Comparison of ENCODE assay signal across 8 cellular contexts in the genomic region with DNA sequence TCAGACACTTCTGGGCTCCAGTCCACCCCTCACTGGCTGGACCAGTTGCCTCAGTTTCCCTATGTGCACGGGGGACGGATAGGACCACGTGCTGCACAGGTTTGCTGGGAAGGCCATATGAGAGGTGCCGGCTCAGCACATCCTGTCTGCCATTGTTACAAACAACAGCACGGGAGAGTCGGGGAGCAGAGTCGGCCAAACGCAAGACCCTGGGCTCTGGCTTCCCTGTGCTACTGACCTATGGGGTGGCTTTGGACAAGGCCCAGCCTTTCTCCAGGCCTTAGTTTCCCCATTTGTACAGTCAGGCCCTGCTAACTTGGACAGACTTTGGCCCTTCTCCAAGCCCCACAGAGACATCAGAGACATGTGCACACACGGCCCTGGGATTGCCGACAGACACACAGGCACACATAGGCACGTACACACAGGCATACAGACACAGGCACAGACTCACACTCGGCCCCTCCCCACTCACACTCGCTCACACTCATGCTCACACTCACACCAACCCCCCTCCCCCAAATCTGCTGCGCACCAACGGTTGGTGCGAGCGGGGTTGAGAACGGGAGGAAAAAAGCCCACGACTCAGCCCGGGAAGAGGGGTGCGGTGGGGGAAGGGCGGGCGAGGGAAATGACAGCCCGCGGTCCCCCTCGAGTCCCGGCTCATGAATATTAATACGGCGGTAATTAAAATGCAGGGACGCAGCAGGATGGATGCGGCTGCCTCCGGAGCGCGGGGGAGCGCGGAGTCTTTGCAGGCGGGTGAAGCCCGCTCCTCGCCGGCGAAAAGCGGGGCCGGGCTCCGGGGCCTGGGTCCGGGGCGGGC.
A peak's percentile ranks its signal among the peaks of the same experiment; 100 is the strongest.
DNase-seq lines count a peak whose midpoint lies in the region; ATAC-seq and TF ChIP-seq lines count a peak whose summit lies in the region.

No MANE protein-coding gene starts in this region.

- H3K36me3 Mint-ChIP-seq in chondrocyte (ENCODE audit: low read depth): no peaks in the 10 kb centered on the region

- peak overlapping the region; percentile 99 for H3K27ac Mint-ChIP-seq in chondrocyte (ENCODE audit: unreplicated experiment)

- intact Hi-C loops in right lobe of liver (cut with DNase I): loop anchor here (5.0 to 10.0 kb wide), 3 partner anchors 153 to 313 kb away; a partner anchor contains a TSS

- H3K27ac ChIP-seq in right lobe of liver: peak overlapping the region; percentile 96 to 99 (median 99)

- no peaks in the 10 kb centered on the region for H3K9me3 ChIP-seq in right lobe of liver

- TF ChIP-seq CTCF in chondrocyte (IDR thresholded peaks at IDR 0.05) (no peak), right lobe of liver (IDR thresholded peaks at IDR 0.05) (no peak)

- peaks cover 90% of the 10 kb centered on the region for H3K4me1 Mint-ChIP-seq in chondrocyte (ENCODE audit: low read depth)

- H3K9me3 Mint-ChIP-seq in chondrocyte (ENCODE audit: low read depth): no peaks in the 10 kb centered on the region

- peaks cover 5 to 59% (median 33%) of the 10 kb centered on the region in 4 donors for H3K4me1 ChIP-seq in right lobe of liver

- peak overlapping the region; percentile 63 for H3K4me3 Mint-ChIP-seq in chondrocyte (ENCODE audit: unreplicated experiment)

- 3% methylated on average over 12 of the region's 46 CpGs for WGBS in right lobe of liver (ENCODE audit: insufficient coverage, low coverage, low lambda C conversion rate, missing lambda C conversion rate)

- no peaks in the 10 kb centered on the region for H3K27me3 ChIP-seq in right lobe of liver

- no peaks in the 10 kb centered on the region for H3K27me3 Mint-ChIP-seq in chondrocyte (ENCODE audit: low read depth)

- ATAC-seq in HG02981 (IDR thresholded peaks at IDR 0.05; ENCODE audit: unreplicated experiment) (peak; percentile 16), right lobe of liver (peak in 3 of 4 donors; percentile 4 to 11 (median 7)), GM21515 (IDR thresholded peaks at IDR 0.05; ENCODE audit: unreplicated experiment) (no peak)

- no peaks in the 10 kb centered on the region for H3K36me3 ChIP-seq in right lobe of liver

- TF ChIP-seq POLR2A in right lobe of liver (IDR thresholded peaks at IDR 0.05): no peak

- H3K4me3 ChIP-seq in right lobe of liver: peak overlapping the region; percentile 20 to 64 (median 61)

- DNase-seq in EH (ENCODE audit: low read depth) (peak; percentile 77), T-helper 2 cell (peak in 3 of 5 experiments; percentile 21 to 60 (median 30)), chondrocyte (ENCODE audit: low spot score) (no peak), right lobe of liver (peak in 2 of 3 donors; percentile 68 to 76), HT-29 (ENCODE audit: low spot score) (no peak)
- peak; percentile 59 for DNase-seq in stimulated activated CD4-positive, alpha-beta T cell treated with anti-CD3 and anti-CD28 coated beads, Interleukin-2, amount 100 ng/mL, for 4 hours (ENCODE audit: low read depth)

Comparison
In these comparisons a context has a peak if more than half of its experiments do, and no peak if none do; other contexts are left out.
1. DNase-seq: peak in EH (single experiment), T-helper 2 cell (3 of 5), right lobe of liver (2 of 3) and stimulated activated CD4-positive, alpha-beta T cell treated with anti-CD3 and anti-CD28 coated beads, Interleukin-2, amount 100 ng/mL, for 4 hours (single experiment); none in chondrocyte (single experiment) and HT-29 (single experiment).